Comparison of ENCODE assay signal across 24 cellular contexts in genomic region chrX:14361430-14361829, GRCh38.
"Had no signal": no experiment of that assay in that cellular context is flagged by ENCODE, and none has a peak within 500 bp of the region (broad histone marks: within the 10 kb centered on the region; RNA-seq: fewer than 3 reads in every experiment).

No MANE protein-coding gene starts in this region.

- FAIRE-seq: endothelial cell of umbilical vein, frontal cortex, islet of Langerhans, keratinocyte had no signal

- ATAC-seq: foreskin keratinocyte; gastroesophageal sphincter; heart left ventricle; left cardiac atrium; left lung; left ventricle myocardium superior; lower lobe of right lung; mucosa of descending colon; naive thymus-derived CD8-positive, alpha-beta T cell had no signal

- H3K4me1 ChIP-seq: esophagus muscularis mucosa, gastroesophageal sphincter, heart left ventricle, left lung, lower lobe of right lung had no signal

- H3K4me3 Mint-ChIP-seq: mesothelial cell of epicardium; naive B cell; naive thymus-derived CD8-positive, alpha-beta T cell had no signal

- H3K27me3 Mint-ChIP-seq: naive B cell had no signal

- H2AFZ ChIP-seq: hepatocyte had no signal

- H3K36me3 Mint-ChIP-seq: mesothelial cell of epicardium; naive B cell; naive thymus-derived CD8-positive, alpha-beta T cell had no signal

- H3K4me2 ChIP-seq: hepatocyte had no signal

- H3K9me3 ChIP-seq: esophagus muscularis mucosa, gastroesophageal sphincter, heart left ventricle, left lung, lower lobe of right lung, mucosa of descending colon had no signal

- H3K27me3 ChIP-seq: esophagus muscularis mucosa, foreskin keratinocyte, gastroesophageal sphincter, heart left ventricle, hepatocyte, left lung had no signal

- H3K79me2 ChIP-seq: hepatocyte had no signal

- H3K27ac Mint-ChIP-seq: mesothelial cell of epicardium; naive B cell; naive thymus-derived CD8-positive, alpha-beta T cell had no signal

- H3K4me1 Mint-ChIP-seq: naive B cell; naive thymus-derived CD8-positive, alpha-beta T cell had no signal

- H3K4me3 ChIP-seq: coronary artery, dorsolateral prefrontal cortex, esophagus muscularis mucosa, gastroesophageal sphincter, heart left ventricle, hepatocyte, left lung, lower lobe of right lung, mucosa of descending colon had no signal

- H3K36me3 ChIP-seq: esophagus muscularis mucosa, gastroesophageal sphincter, heart left ventricle, left lung, lower lobe of right lung had no signal

- DNase-seq: dermis blood vessel endothelial cell; dorsolateral prefrontal cortex; effector CD4-positive, alpha-beta T cell; effector memory CD4-positive, alpha-beta T cell; foreskin keratinocyte; heart left ventricle; hypothalamus; left cardiac atrium; left lung; left ventricle myocardium superior; lower lobe of right lung; mesenchymal stem cell; mucosa of descending colon; naive B cell; naive thymus-derived CD8-positive, alpha-beta T cell had no signal

- H3K27ac ChIP-seq: coronary artery, dorsolateral prefrontal cortex, esophagus muscularis mucosa, foreskin keratinocyte, gastroesophageal sphincter, heart left ventricle, hepatocyte, left lung, lower lobe of right lung had no signal
